Comparison of ENCODE assay signal across 9 cellular contexts in genomic region chr4:53640576-53641459, GRCh38. TPM values are rescaled to one million over a fixed set of nuclear protein-coding genes. Genes with fewer than 3 reads are reported as not detected.
DNase-seq lines count a peak whose midpoint lies in the region; ATAC-seq and TF ChIP-seq lines count a peak whose summit lies in the region.
"Had no signal": no experiment of that assay in that cellular context is flagged by ENCODE, and none has a peak within 500 bp of the region (broad histone marks: within the 10 kb centered on the region; RNA-seq: fewer than 3 reads in every experiment).

No MANE protein-coding gene starts in this region.

- H3K4me3 ChIP-seq in right lobe of liver = no peak overlapping the region
- H3K4me3 ChIP-seq: adrenal gland, heart left ventricle had no signal

- H3K9me3 Mint-ChIP-seq in progenitor cell of endocrine pancreas (ENCODE audit: low read depth) = no peaks in the 10 kb centered on the region

- no peaks in the 10 kb centered on the region for H3K36me3 ChIP-seq in right lobe of liver
- H3K36me3 ChIP-seq: adrenal gland, heart left ventricle had no signal

- TF ChIP-seq CTCF in progenitor cell of endocrine pancreas (IDR thresholded peaks at IDR 0.05; ENCODE audit: unreplicated experiment) (no peak), right lobe of liver (IDR thresholded peaks at IDR 0.05) (no peak)

- no peaks in the 10 kb centered on the region for H3K9me3 ChIP-seq in right lobe of liver
- H3K9me3 ChIP-seq: adrenal gland, heart left ventricle had no signal

- peak; percentile 69 for ATAC-seq in GM19023 (IDR thresholded peaks at IDR 0.05; ENCODE audit: unreplicated experiment)
- peak; percentile 57 for ATAC-seq in HG02623 (IDR thresholded peaks at IDR 0.05; ENCODE audit: unreplicated experiment)
- ATAC-seq in right lobe of liver = no peak
- ATAC-seq: heart left ventricle had no signal

- peak overlapping the region; percentile 33 for H3K27ac Mint-ChIP-seq in progenitor cell of endocrine pancreas

- TF ChIP-seq POLR2A in right lobe of liver (IDR thresholded peaks at IDR 0.05) = no peak

- peaks cover 3% of the 10 kb centered on the region for H3K27me3 Mint-ChIP-seq in progenitor cell of endocrine pancreas

- DNase-seq in NCI-H187 treated with DMSO at 0.1 percent for 48 hours (lab: John Stamatoyannopoulos, UW) = peak; percentile 79
- no peak for DNase-seq in progenitor cell of endocrine pancreas (ENCODE audit: low spot score, unreplicated experiment)
- DNase-seq in right lobe of liver = no peak
- DNase-seq in NAMALWA (ENCODE audit: low spot score) = no peak
- no peak for DNase-seq in SIG-M5 (lab: John Stamatoyannopoulos, UW)
- DNase-seq: adrenal gland, heart left ventricle had no signal

- no peaks in the 10 kb centered on the region for H3K36me3 Mint-ChIP-seq in progenitor cell of endocrine pancreas (ENCODE audit: insufficient read depth)

- H3K27me3 ChIP-seq in right lobe of liver = no peaks in the 10 kb centered on the region
- H3K27me3 ChIP-seq: adrenal gland, heart left ventricle had no signal

- peaks cover 0 to 15% (median 7%) of the 10 kb centered on the region in 4 donors for H3K4me1 ChIP-seq in right lobe of liver
- H3K4me1 ChIP-seq: adrenal gland had no signal

- intact Hi-C loops in right lobe of liver (cut with DNase I) = no loop called here

- no peak overlapping the region for H3K4me3 Mint-ChIP-seq in progenitor cell of endocrine pancreas (ENCODE audit: low read depth)

- H3K4me1 Mint-ChIP-seq in progenitor cell of endocrine pancreas (ENCODE audit: low read depth) = peaks cover 27% of the 10 kb centered on the region

- WGBS in right lobe of liver (ENCODE audit: insufficient coverage, low coverage, low lambda C conversion rate, missing lambda C conversion rate) = 77% methylated on average over 10 of the region's 10 CpGs

- H3K27ac ChIP-seq in right lobe of liver = no peak overlapping the region
- H3K27ac ChIP-seq: adrenal gland, heart left ventricle had no signal

RNA-seq across cellular contexts. Expression of gene LNX1, which starts 49.5 kb away (rescaled TPM):
- total RNA-seq in progenitor cell of endocrine pancreas (19.8 and 21.7 TPM in 2 replicates), right lobe of liver (1 to 10 TPM; 1.3 to 6.0 (median 3.9) TPM)

Comparison
In these comparisons a context has a peak if more than half of its experiments do, and no peak if none do; other contexts are left out.
1. ATAC-seq: peak in GM19023 (single experiment) and HG02623 (single experiment); none in right lobe of liver (0 of 4).